32 cellular contexts compared by ENCODE assay signal in genomic region chr22:47994899-47995573, GRCh38.
"Had no signal": no experiment of that assay in that cellular context is flagged by ENCODE, and none has a peak within 500 bp of the region (broad histone marks: within the 10 kb centered on the region; RNA-seq: fewer than 3 reads in every experiment).

No MANE protein-coding gene starts in this region.

- H3K27me3 ChIP-seq: adrenal gland, body of pancreas, SJCRH30 had no signal

- H3K27ac ChIP-seq: adrenal gland, body of pancreas, SJCRH30, SK-N-MC, WERI-Rb-1 had no signal

- H3K9me3 ChIP-seq: adrenal gland, body of pancreas, SJCRH30 had no signal

- H3K4me3 ChIP-seq: adrenal gland, body of pancreas, SJCRH30, SK-N-MC had no signal

- ATAC-seq: activated CD8-positive, alpha-beta T cell treated with anti-CD3 and anti-CD28 coated beads, Interleukin-2, amount 10 ng/mL, durations not matched to agents 7 days and 5 days; activated naive CD4-positive, alpha-beta T cell treated with anti-CD3 and anti-CD28 coated beads, Interleukin-2, amount 50 U/mL, for 72 hours; activated T-cell treated with anti-CD3 and anti-CD28 coated beads, Interleukin-2, amount 50 U/mL, for 4 hours; body of pancreas had no signal

- H3K4me1 ChIP-seq: adrenal gland, body of pancreas, SJCRH30 had no signal

- DNase-seq: activated CD4-positive, alpha-beta T cell treated with anti-CD3 and anti-CD28 coated beads for 1 hour; activated CD4-positive, alpha-beta T cell treated with anti-CD3 and anti-CD28 coated beads for 48 hours; activated CD4-positive, alpha-beta T cell treated with anti-CD3 and anti-CD28 coated beads, Interleukin-2, amount 50 U/mL, for 48 hours; activated CD4-positive, CD25-positive, alpha-beta regulatory T cell; activated CD8-positive, alpha-beta memory T cell treated with anti-CD3 and anti-CD28 coated beads, Interleukin-2, amount 50 U/mL, for 4 hours; activated CD8-positive, alpha-beta T cell treated with anti-CD3 and anti-CD28 coated beads, Interleukin-2, amount 10 ng/mL, durations not matched to agents 7 days and 5 days; activated gamma-delta T cell treated with Interleukin-2 at 50 U/mL for 16 hours; activated naive CD4-positive, alpha-beta T cell treated with anti-CD3 and anti-CD28 coated beads for 36 hours; activated T-cell treated with anti-CD3 and anti-CD28 coated beads for 4 hours; activated T-cell treated with anti-CD3 and anti-CD28 coated beads, Interleukin-2, amount 50 U/mL, for 4 hours; adrenal gland; body of pancreas; Karpas-422; KBM-7; NCI-H1048; NCI-H1105 treated with DMSO at 0.1 percent for 48 hours; NCI-H1436; NCI-H187; NCI-H2029 treated with DMSO at 0.1 percent for 48 hours; NCI-H2107; NCI-H2171; NCI-H510A; NCI-H526; NCI-H748 treated with DMSO at 0.1 percent for 48 hours; NK-92 treated with Interleukin-12 subunit alpha and Interleukin-12 subunit beta, amount 100 ng/mL, for 24 hours; OCI-M1; Right ventricle myocardium superior; SJCRH30; T1000; WERI-Rb-1 had no signal

- H3K36me3 ChIP-seq: adrenal gland, SJCRH30, WERI-Rb-1 had no signal
